In genomic region chr10:11024596-11024995, GRCh38 we compare ENCODE assay signal across 20 cellular contexts. TPM values are rescaled to one million over a fixed set of nuclear protein-coding genes. Genes with fewer than 3 reads are reported as not detected.
A peak's percentile ranks its signal among the peaks of the same experiment; 100 is the strongest.
DNase-seq lines count a peak whose midpoint lies in the region; ATAC-seq and TF ChIP-seq lines count a peak whose summit lies in the region.
"Had no signal": no experiment of that assay in that cellular context is flagged by ENCODE, and none has a peak within 500 bp of the region (broad histone marks: within the 10 kb centered on the region; RNA-seq: fewer than 3 reads in every experiment).

No MANE protein-coding gene starts in this region.

- H3K27ac ChIP-seq in heart left ventricle = peak overlapping the region in 5 of 12 donors; percentile 4 to 61 (median 13)
- no peak overlapping the region for H3K27ac ChIP-seq in psoas muscle
- no peak overlapping the region for H3K27ac ChIP-seq in colonic mucosa
- H3K27ac ChIP-seq: body of pancreas, hepatocyte, right lobe of liver, tibial artery had no signal

- H3K4me1 ChIP-seq in heart left ventricle = peaks cover 0 to 77% (median 26%) of the 10 kb centered on the region in 12 donors
- peaks cover 45% of the 10 kb centered on the region for H3K4me1 ChIP-seq in psoas muscle
- no peaks in the 10 kb centered on the region for H3K4me1 ChIP-seq in colonic mucosa
- H3K4me1 ChIP-seq: body of pancreas, right lobe of liver had no signal

- TF ChIP-seq POLR2A in heart left ventricle (IDR thresholded peaks at IDR 0.05) = no peak

- peak in 3 of 4 donors; percentile 57 to 86 (median 83) for ATAC-seq in heart left ventricle
- peak; percentile 74 to 88 (median 80) for ATAC-seq in psoas muscle
- ATAC-seq: activated CD4-positive, CD25-positive, alpha-beta regulatory T cell treated with anti-CD3 and anti-CD28 coated beads, Interleukin-2, amount 50 U/mL, for 24 hours; activated CD8-positive, alpha-beta memory T cell treated with anti-CD3 and anti-CD28 coated beads, Interleukin-2, amount 10 ng/mL, durations not matched to agents 7 days and 5 days; body of pancreas; right lobe of liver had no signal

- no peaks in the 10 kb centered on the region for H3K4me1 Mint-ChIP-seq in immature natural killer cell
- H3K4me1 Mint-ChIP-seq: activated CD8-positive, alpha-beta memory T cell treated with anti-CD3 and anti-CD28 coated beads, Interleukin-2, amount 10 ng/mL, durations not matched to agents 7 days and 5 days had no signal

- H3K9me3 ChIP-seq in heart left ventricle (no peaks in the 10 kb centered on the region), psoas muscle (no peaks in the 10 kb centered on the region), colonic mucosa (no peaks in the 10 kb centered on the region)
- H3K9me3 ChIP-seq: body of pancreas, right lobe of liver, tibial artery had no signal

- H3K9ac ChIP-seq in colonic mucosa (ENCODE audit: low read depth in 2 of 2, low read length in 2 of 2) = no peak overlapping the region

- DNase-seq in HCEC 1CT = peak; percentile 13
- peak; percentile 65 for DNase-seq in choroid plexus epithelial cell (ENCODE audit: low read depth)
- DNase-seq in heart left ventricle = no peak
- no peak for DNase-seq in psoas muscle
- no peak for DNase-seq in NOMO-1 treated with DMSO at 0.1 percent for 48 hours (lab: John Stamatoyannopoulos, UW; ENCODE audit: unreplicated experiment)
- no peak for DNase-seq in immature natural killer cell
- no peak for DNase-seq in colonic mucosa
- no peak for DNase-seq in HT-29 (ENCODE audit: low spot score)
- DNase-seq: activated CD8-positive, alpha-beta memory T cell treated with anti-CD3 and anti-CD28 coated beads, Interleukin-2, amount 10 ng/mL, durations not matched to agents 7 days and 5 days; activated naive CD4-positive, alpha-beta T cell; body of pancreas; NCI-H2029; NCI-H526 treated with DMSO at 0.1 percent for 48 hours; right lobe of liver; stimulated activated CD4-positive, alpha-beta T cell treated with anti-CD3 and anti-CD28 coated beads, Interleukin-4, amount 100 ng/mL, for 24 hours; tibial artery had no signal

- H3K4me3 ChIP-seq in choroid plexus epithelial cell (ENCODE audit: low read depth, low read length) = no peak overlapping the region
- no peak overlapping the region for H3K4me3 ChIP-seq in heart left ventricle
- no peak overlapping the region for H3K4me3 ChIP-seq in psoas muscle
- no peak overlapping the region for H3K4me3 ChIP-seq in colonic mucosa
- H3K4me3 ChIP-seq: body of pancreas, hepatocyte, right lobe of liver, tibial artery had no signal

- 75 to 93% (median 91%) methylated on average over 1 of the region's 1 CpG for WGBS in heart left ventricle, 4 donors
- 85 to 89% (median 87%) methylated on average over 1 of the region's 1 CpG for WGBS in psoas muscle, 3 donors

- H3K36me3 Mint-ChIP-seq in immature natural killer cell = no peaks in the 10 kb centered on the region
- H3K36me3 Mint-ChIP-seq: activated CD8-positive, alpha-beta memory T cell treated with anti-CD3 and anti-CD28 coated beads, Interleukin-2, amount 10 ng/mL, durations not matched to agents 7 days and 5 days had no signal

- H3K9me3 Mint-ChIP-seq in immature natural killer cell = no peaks in the 10 kb centered on the region
- H3K9me3 Mint-ChIP-seq: nephron; T-helper 1 cell treated with Interleukin-12 subunit alpha and Interleukin-12 subunit beta and Interleukin-4 antibody, amounts not matched to agents 30 μg/mL and 1 μg/mL, for 36 hours had no signal

- no peak overlapping the region for H3K27ac Mint-ChIP-seq in immature natural killer cell
- H3K27ac Mint-ChIP-seq: activated CD8-positive, alpha-beta memory T cell treated with anti-CD3 and anti-CD28 coated beads, Interleukin-2, amount 10 ng/mL, durations not matched to agents 7 days and 5 days; T-helper 1 cell treated with Interleukin-12 subunit alpha and Interleukin-12 subunit beta and Interleukin-4 antibody, amounts not matched to agents 30 μg/mL and 1 μg/mL, for 36 hours had no signal

- TF ChIP-seq CTCF in choroid plexus epithelial cell (conservative IDR thresholded peaks at IDR 0.05; ENCODE audit: low read depth, low read length) (no peak), heart left ventricle (IDR thresholded peaks at IDR 0.05) (no peak), psoas muscle (IDR thresholded peaks at IDR 0.05) (no peak), colonic mucosa (IDR thresholded peaks at IDR 0.05) (no peak)

- H3K36me3 ChIP-seq in heart left ventricle (no peaks in the 10 kb centered on the region), psoas muscle (ENCODE audit: insufficient read depth in 1 of 2, low read depth in 1 of 2) (no peaks in the 10 kb centered on the region), colonic mucosa (no peaks in the 10 kb centered on the region)
- H3K36me3 ChIP-seq: right lobe of liver, tibial artery had no signal

- H3K27me3 ChIP-seq in heart left ventricle = peaks cover 0 to 11% (median 0%) of the 10 kb centered on the region in 9 donors
- no peaks in the 10 kb centered on the region for H3K27me3 ChIP-seq in psoas muscle (ENCODE audit: insufficient read depth in 3 of 3, low read length in 2 of 3)
- H3K27me3 ChIP-seq in colonic mucosa = no peaks in the 10 kb centered on the region
- H3K27me3 ChIP-seq: body of pancreas, tibial artery had no signal

- intact Hi-C loops in heart left ventricle (cut with DNase I) = loop anchor here in 5 of 10 donors (10.0 kb wide), 3 partner anchors 140 to 250 kb away; no protein-coding TSS in a partner anchor
- intact Hi-C loops in psoas muscle (cut with DNase I) = no loop called here
- intact Hi-C loops in colonic mucosa (cut with DNase I) = no loop called here

- no peak overlapping the region for H3K4me3 Mint-ChIP-seq in immature natural killer cell
- H3K4me3 Mint-ChIP-seq: activated CD8-positive, alpha-beta memory T cell treated with anti-CD3 and anti-CD28 coated beads, Interleukin-2, amount 10 ng/mL, durations not matched to agents 7 days and 5 days; T-helper 1 cell treated with Interleukin-12 subunit alpha and Interleukin-12 subunit beta and Interleukin-4 antibody, amounts not matched to agents 30 μg/mL and 1 μg/mL, for 36 hours had no signal

- H3K27me3 Mint-ChIP-seq in immature natural killer cell (ENCODE audit: low read depth in 3 of 3) = peaks cover 10 to 18% (median 13%) of the 10 kb centered on the region in 3 donors

RNA-seq across cellular contexts. Expression of gene CELF2, which starts 6.9 kb away (rescaled TPM):
- total RNA-seq in heart left ventricle (100 to 1,000 TPM in 1 of 9 donors, 10 to 100 TPM in 8; 61.2 to 103 (median 73.3) TPM), psoas muscle (10 to 100 TPM; 29.0 to 47.8 (median 35.9) TPM), colonic mucosa (10 to 100 TPM; 30.2 to 34.4 TPM)
- polyA plus RNA-seq in heart left ventricle (10 to 100 TPM; 14.2 to 33.3 TPM), psoas muscle (10 to 100 TPM in 2 of 3 donors, 1 to 10 TPM in 1; 9.8 to 13.2 (median 10.4) TPM), immature natural killer cell (100 to 1,000 TPM in 1 of 3 donors, 10 to 100 TPM in 2; 64.2 to 174 (median 95.4) TPM)
- not detected in 2 replicates for total RNA-seq in HT-29 (2014; rRNA removed; shearing (Covaris generic))

Comparison
In these comparisons a context has a peak if more than half of its experiments do, and no peak if none do; other contexts are left out.
1. DNase-seq: peak in HCEC 1CT (single experiment) and choroid plexus epithelial cell (single experiment); none in heart left ventricle (0 of 5), psoas muscle (0 of 2), NOMO-1 treated with DMSO at 0.1 percent for 48 hours (single experiment), immature natural killer cell (0 of 3), colonic mucosa (single experiment) and HT-29 (single experiment).
2. RNA of gene CELF2, which starts 6.9 kb away (total RNA-seq): 61.2 to 103 TPM in heart left ventricle, 29.0 to 47.8 TPM in psoas muscle and 30.2 to 34.4 TPM in colonic mucosa; not detected in HT-29; every median in the first group is over 10 times any median in the second.